Comparison of ENCODE assay signal across 10 cellular contexts in genomic region chr19:47729799-47730520, GRCh38. TPM values are rescaled to one million over a fixed set of nuclear protein-coding genes. Genes with fewer than 3 reads are reported as not detected.
DNase-seq lines count a peak whose midpoint lies in the region; ATAC-seq, FAIRE-seq and TF ChIP-seq lines count a peak whose summit lies in the region.
"Had no signal": no experiment of that assay in that cellular context is flagged by ENCODE, and none has a peak within 500 bp of the region (broad histone marks: within the 10 kb centered on the region; RNA-seq: fewer than 3 reads in every experiment).

No MANE protein-coding gene starts in this region.

- intact Hi-C loops in pancreas (cut with DNase I) = no loop called here

- H4K20me1 ChIP-seq in BLaER1 treated with 17β-estradiol and CSF1 and Interleukin-3, amounts not matched to agents 10 nM and 100 nM = no peaks in the 10 kb centered on the region

- peaks cover 0 to 13% (median 5%) of the 10 kb centered on the region in 11 experiments; a peak in 8 of 22 replicates for H3K27me3 ChIP-seq in BLaER1 treated with 17β-estradiol and CSF1 and Interleukin-3, amounts not matched to agents 10 nM and 100 nM
- H3K27me3 ChIP-seq in pancreas = no peaks in the 10 kb centered on the region

- FAIRE-seq in pancreas (lab: Jason Lieb, UNC) = no peak
- FAIRE-seq: colon, GM18507 had no signal

- H3K27ac ChIP-seq in BLaER1 treated with 17β-estradiol and CSF1 and Interleukin-3, amounts not matched to agents 10 nM and 100 nM = peak overlapping the region in 6 of 11 experiments; percentile 0 to 55 (median 34); a peak in 8 of 22 replicates
- H3K27ac ChIP-seq in pancreas = peak overlapping the region; percentile 69 to 89 (median 78)

- no peak overlapping the region for H3K27ac Mint-ChIP-seq in activated T-cell treated with anti-CD3 and anti-CD28 coated beads, Interleukin-2, amount 50 U/mL, for 72 hours
- H3K27ac Mint-ChIP-seq in glutamatergic neuron (ENCODE audit: unreplicated experiment) = no peak overlapping the region

- peaks cover 35% of the 10 kb centered on the region for H3K27me3 Mint-ChIP-seq in activated T-cell treated with anti-CD3 and anti-CD28 coated beads, Interleukin-2, amount 50 U/mL, for 72 hours (ENCODE audit: low read depth)
- peaks cover 10% of the 10 kb centered on the region for H3K27me3 Mint-ChIP-seq in glutamatergic neuron (ENCODE audit: unreplicated experiment)

- H3K4me2 ChIP-seq in BLaER1 treated with 17β-estradiol and CSF1 and Interleukin-3, amounts not matched to agents 10 nM and 100 nM = peak overlapping the region; percentile 63 to 90 (median 78)

- H3K4me3 Mint-ChIP-seq in activated T-cell treated with anti-CD3 and anti-CD28 coated beads, Interleukin-2, amount 50 U/mL, for 72 hours = peak overlapping the region; percentile 93 to 94
- H3K4me3 Mint-ChIP-seq in glutamatergic neuron (ENCODE audit: unreplicated experiment) = no peak overlapping the region

- H3K4me1 ChIP-seq in BLaER1 treated with 17β-estradiol and CSF1 and Interleukin-3, amounts not matched to agents 10 nM and 100 nM = peaks cover 12 to 37% (median 28%) of the 10 kb centered on the region in 10 experiments
- H3K4me1 ChIP-seq in pancreas = peaks cover 0 to 6% (median 0%) of the 10 kb centered on the region in 3 donors

- peak overlapping the region in 10 of 11 experiments; percentile 5 to 58 (median 30); a peak in 10 of 22 replicates for H3K9ac ChIP-seq in BLaER1 treated with 17β-estradiol and CSF1 and Interleukin-3, amounts not matched to agents 10 nM and 100 nM

- no peaks in the 10 kb centered on the region for H3K9me3 Mint-ChIP-seq in activated T-cell treated with anti-CD3 and anti-CD28 coated beads, Interleukin-2, amount 50 U/mL, for 72 hours
- peaks cover 2% of the 10 kb centered on the region for H3K9me3 Mint-ChIP-seq in glutamatergic neuron (ENCODE audit: unreplicated experiment)

- peak; percentile 66 for DNase-seq in NCI-H1048 (lab: John Stamatoyannopoulos, UW)
- DNase-seq in activated T-cell treated with anti-CD3 and anti-CD28 coated beads, Interleukin-2, amount 50 U/mL, for 72 hours = peak; percentile 74 to 75
- peak; percentile 75 for DNase-seq in glutamatergic neuron
- DNase-seq in pancreas = peak; percentile 87 to 96 (median 91)
- DNase-seq in AG20443 (ENCODE audit: low spot score) = no peak

- H3K36me3 Mint-ChIP-seq in activated T-cell treated with anti-CD3 and anti-CD28 coated beads, Interleukin-2, amount 50 U/mL, for 72 hours (ENCODE audit: insufficient read depth in 2 of 2) = no peaks in the 10 kb centered on the region
- no peaks in the 10 kb centered on the region for H3K36me3 Mint-ChIP-seq in glutamatergic neuron (ENCODE audit: unreplicated experiment)

- H3K4me1 Mint-ChIP-seq in activated T-cell treated with anti-CD3 and anti-CD28 coated beads, Interleukin-2, amount 50 U/mL, for 72 hours (ENCODE audit: low read depth) = peaks cover 26% of the 10 kb centered on the region
- no peaks in the 10 kb centered on the region for H3K4me1 Mint-ChIP-seq in glutamatergic neuron (ENCODE audit: low read depth, unreplicated experiment)

- no peak for TF ChIP-seq CTCF in glutamatergic neuron (IDR thresholded peaks at IDR 0.05; ENCODE audit: partially characterized antibody, unreplicated experiment)
- TF ChIP-seq CTCF in pancreas (IDR thresholded peaks at IDR 0.05) = no peak

- peaks cover 0 to 11% (median 0%) of the 10 kb centered on the region in 11 experiments; a peak in 2 of 22 replicates for H3K9me3 ChIP-seq in BLaER1 treated with 17β-estradiol and CSF1 and Interleukin-3, amounts not matched to agents 10 nM and 100 nM (replicated peaks in 1 of 11)
- no peaks in the 10 kb centered on the region for H3K9me3 ChIP-seq in pancreas

- H3K4me3 ChIP-seq in BLaER1 treated with 17β-estradiol and CSF1 and Interleukin-3, amounts not matched to agents 10 nM and 100 nM = peak overlapping the region in 8 of 10 experiments; percentile 26 to 60 (median 41); a peak in 15 of 20 replicates
- peak overlapping the region in 3 of 4 donors; percentile 12 to 37 (median 36) for H3K4me3 ChIP-seq in pancreas

- peak; percentile 91 to 93 for ATAC-seq in activated T-cell treated with anti-CD3 and anti-CD28 coated beads, Interleukin-2, amount 50 U/mL, for 72 hours (replicated peaks in 1 of 2)
- ATAC-seq in pancreas (peak; percentile 86 to 92 (median 89)), HG03354 (IDR thresholded peaks at IDR 0.05; ENCODE audit: poor library complexity, severe bottlenecking, unreplicated experiment) (no peak), HG03571 (IDR thresholded peaks at IDR 0.05; ENCODE audit: unreplicated experiment) (no peak)

- 28 to 37% methylated on average over 30 of the region's 30 CpGs for WGBS in pancreas, 2 donors

- H3K36me3 ChIP-seq in BLaER1 treated with 17β-estradiol and CSF1 and Interleukin-3, amounts not matched to agents 10 nM and 100 nM = no peaks in the 10 kb centered on the region
- peaks cover 0 to 15% (median 0%) of the 10 kb centered on the region in 3 donors for H3K36me3 ChIP-seq in pancreas

RNA-seq across cellular contexts. Expression of gene NOP53, which starts 15.4 kb away (rescaled TPM):
- total RNA-seq in activated T-cell treated with anti-CD3 and anti-CD28 coated beads, Interleukin-2, amount 50 U/mL, for 72 hours = 100 to 1,000 TPM; 405 to 415 TPM
- total RNA-seq in glutamatergic neuron (ENCODE audit: unreplicated experiment) = 163 TPM
- total RNA-seq in pancreas = 100 to 1,000 TPM; 297 to 510 (median 392) TPM
- 100 to 1,000 TPM; 304 to 576 TPM for polyA plus RNA-seq in pancreas

RNA-seq across cellular contexts. Expression of gene EHD2, which starts 16.7 kb away (rescaled TPM):
- 1 to 10 TPM; 1.6 to 2.9 TPM for total RNA-seq in activated T-cell treated with anti-CD3 and anti-CD28 coated beads, Interleukin-2, amount 50 U/mL, for 72 hours
- 7.6 TPM for total RNA-seq in glutamatergic neuron (ENCODE audit: unreplicated experiment)
- 10 to 100 TPM; 14.8 to 28.3 (median 21.6) TPM for total RNA-seq in pancreas
- 10 to 100 TPM; 13.4 to 17.9 TPM for polyA plus RNA-seq in pancreas

RNA-seq across cellular contexts. Expression of gene SELENOW, which starts 48.5 kb away (rescaled TPM):
- 10 to 100 TPM; 73.4 to 79.5 TPM for total RNA-seq in activated T-cell treated with anti-CD3 and anti-CD28 coated beads, Interleukin-2, amount 50 U/mL, for 72 hours
- 291 TPM for total RNA-seq in glutamatergic neuron (ENCODE audit: unreplicated experiment)
- total RNA-seq in pancreas = 100 to 1,000 TPM in 1 of 6 donors, 10 to 100 TPM in 5; 55.4 to 139 (median 76.3) TPM
- polyA plus RNA-seq in pancreas = 100 to 1,000 TPM; 286 to 291 TPM

Comparison
In these comparisons a context has a peak if more than half of its experiments do, and no peak if none do; other contexts are left out.
1. ATAC-seq: peak in activated T-cell treated with anti-CD3 and anti-CD28 coated beads, Interleukin-2, amount 50 U/mL, for 72 hours (2 of 2) and pancreas (4 of 4); none in HG03354 (single experiment) and HG03571 (single experiment).